ENCODE assay signal across 8 cellular contexts in genomic region chr11:59556883-59557205, GRCh38. TPM values are rescaled to one million over a fixed set of nuclear protein-coding genes. Genes with fewer than 3 reads are reported as not detected.
A peak's percentile ranks its signal among the peaks of the same experiment; 100 is the strongest.
DNase-seq lines count a peak whose midpoint lies in the region; ATAC-seq and TF ChIP-seq lines count a peak whose summit lies in the region.

No MANE protein-coding gene starts in this region.

- no peaks in the 10 kb centered on the region for H3K27me3 ChIP-seq in Caco-2 (replicated peaks; ENCODE audit: control insufficient read depth, insufficient read depth, low read length)
- H3K27me3 ChIP-seq in skeletal muscle tissue (ENCODE audit: control insufficient read depth in 3 of 3, insufficient read depth in 3 of 3, low read length in 3 of 3): peaks cover 0 to 11% (median 0%) of the 10 kb centered on the region in 3 donors

- H3K4me3 ChIP-seq in Caco-2 (ENCODE audit: low read depth, low read length) (peak overlapping the region; percentile 30), epithelial cell of proximal tubule (ENCODE audit: low read depth, low read length) (peak overlapping the region; percentile 45), skeletal muscle tissue (ENCODE audit: low read length in 3 of 3) (peak overlapping the region in 2 of 3 donors; percentile 7 to 80)

- H3K9me3 ChIP-seq in Caco-2: no peaks in the 10 kb centered on the region
- no peaks in the 10 kb centered on the region for H3K9me3 ChIP-seq in skeletal muscle tissue (ENCODE audit: control insufficient read depth in 3 of 3, low read length in 3 of 3)

- H3K36me3 Mint-ChIP-seq in Caco-2 (ENCODE audit: insufficient read depth, unreplicated experiment): peaks cover 49% of the 10 kb centered on the region

- H3K4me1 ChIP-seq in Caco-2 (peaks cover 9% of the 10 kb centered on the region), skeletal muscle tissue (ENCODE audit: control insufficient read depth in 3 of 3, insufficient read depth in 3 of 3, low read length in 3 of 3) (peaks cover 0 to 16% (median 12%) of the 10 kb centered on the region in 3 donors)

- no peak overlapping the region for H3K27ac ChIP-seq in skeletal muscle tissue (ENCODE audit: low read depth, low read length)

- BruUV-seq in Caco-2 (replicated peaks; lab: Mats Ljungman, UMichigan): no TSS peak

- no peaks in the 10 kb centered on the region for H3K27me3 Mint-ChIP-seq in Caco-2 (ENCODE audit: insufficient read depth, unreplicated experiment)

- POLR2A ChIA-PET in Caco-2 (lab: Charles Lee): interaction anchor here (0.6 to 1.3 kb wide), 4 partner anchors 20 to 254 kb away, joined by 3 to 6 read pairs (median 5); partner anchors contain the start of genes MRPL16 and PATL1

- ATAC-seq in HG02870 (IDR thresholded peaks at IDR 0.05; ENCODE audit: unreplicated experiment) (no peak), HG03439 (IDR thresholded peaks at IDR 0.05; ENCODE audit: unreplicated experiment) (no peak)

- CTCF ChIA-PET in Caco-2 (lab: Charles Lee): interaction anchor here (0.6 kb wide), 1 partner anchor 1670 kb away, joined by 4 read pairs; no protein-coding TSS in a partner anchor

- peak overlapping the region; percentile 91 for H3K27ac Mint-ChIP-seq in Caco-2 (ENCODE audit: unreplicated experiment)

- H3K9me3 Mint-ChIP-seq in Caco-2 (ENCODE audit: unreplicated experiment): no peaks in the 10 kb centered on the region

- H3K9ac ChIP-seq in skeletal muscle tissue (ENCODE audit: low read depth in 1 of 3, low read length in 3 of 3): no peak overlapping the region

- intact Hi-C loops in Caco-2 (cut with micrococcal nuclease; ENCODE audit: unreplicated experiment): loop anchor here (1.0 to 10.0 kb wide), 2 partner anchors 9 to 382 kb away; partner anchors contain the start of gene DTX4

- peaks cover 24% of the 10 kb centered on the region for H3K4me1 Mint-ChIP-seq in Caco-2 (ENCODE audit: low read depth, unreplicated experiment)

- TF ChIP-seq CTCF in Caco-2 (IDR thresholded peaks at IDR 0.05; ENCODE audit: insufficient read depth in 1 of 2, low read depth in 1 of 2, low read length in 1 of 2, severe bottlenecking in 1 of 2, unreplicated experiment in 1 of 2) (no peak), epithelial cell of proximal tubule (conservative IDR thresholded peaks at IDR 0.05; ENCODE audit: low read depth, low read length) (no peak)

- peak overlapping the region; percentile 78 for H3K4me3 Mint-ChIP-seq in Caco-2 (ENCODE audit: unreplicated experiment)

- DNase-seq in Caco-2: peak in 1 of 2 experiments; percentile 41
- peak; percentile 4 for DNase-seq in HCEC 1CT
- peak; percentile 39 for DNase-seq in RPMI8226
- no peak for DNase-seq in epithelial cell of proximal tubule (ENCODE audit: low read depth)
- no peak for DNase-seq in DMS79 treated with DMSO at 0.1 percent for 48 hours (lab: John Stamatoyannopoulos, UW)

- H3K36me3 ChIP-seq in Caco-2 (ENCODE audit: control insufficient read depth, insufficient read depth, low read length) (no peaks in the 10 kb centered on the region), skeletal muscle tissue (ENCODE audit: control insufficient read depth in 3 of 3, insufficient read depth in 3 of 3, low read length in 3 of 3) (no peaks in the 10 kb centered on the region)

RNA-seq across cellular contexts. Expression of gene OR4D9, which starts 45.5 kb away (rescaled TPM):
- not detected in 2 replicates for total RNA-seq in Caco-2 (2022)
- not detected in 2 replicates for total RNA-seq in epithelial cell of proximal tubule
- total RNA-seq in skeletal muscle tissue: not detected

RNA-seq across cellular contexts. Expression of gene OR4D11, which starts 53.5 kb away (rescaled TPM):
- total RNA-seq in Caco-2 (2022) (not detected in 2 replicates), epithelial cell of proximal tubule (not detected in 2 replicates), skeletal muscle tissue (not detected)

RNA-seq across cellular contexts. Expression of gene OSBP, which starts 58.7 kb away (rescaled TPM):
- total RNA-seq in Caco-2 (2022) (64.5 and 67.5 TPM in 2 replicates), epithelial cell of proximal tubule (12.3 and 15.1 TPM in 2 replicates), skeletal muscle tissue (60.5 TPM)

Comparison
In these comparisons a context has a peak if more than half of its experiments do, and no peak if none do; other contexts are left out.
1. DNase-seq: peak in HCEC 1CT (single experiment) and RPMI8226 (single experiment); none in epithelial cell of proximal tubule (single experiment) and DMS79 treated with DMSO at 0.1 percent for 48 hours (single experiment).
2. Peak in every context shown above with its lines, with median percentiles within 50 percentile points of each other: H3K4me3 ChIP-seq.